In genomic region chr3:16262195-16262594, GRCh38 we compare ENCODE assay signal across 32 cellular contexts.
"Had no signal": no experiment of that assay in that cellular context is flagged by ENCODE, and none has a peak within 500 bp of the region (broad histone marks: within the 10 kb centered on the region; RNA-seq: fewer than 3 reads in every experiment).

No MANE protein-coding gene starts in this region.

- H3K4me3 ChIP-seq: adrenal gland, body of pancreas, breast epithelium, coronary artery, PC-9 had no signal

- H3K9me3 ChIP-seq: adrenal gland, body of pancreas, breast epithelium had no signal

- ATAC-seq: activated CD8-positive, alpha-beta T cell treated with anti-CD3 and anti-CD28 coated beads, Interleukin-2, amount 10 ng/mL, durations not matched to agents 7 days and 5 days; body of pancreas; Right ventricle myocardium inferior; SK-N-SH treated with all-trans-retinoic acid at 6 μM for 48 hours; T-cell had no signal

- DNase-seq: activated CD4-positive, alpha-beta T cell treated with anti-CD3 and anti-CD28 coated beads, Interleukin-2, amount 10 ng/mL, durations not matched to agents 24 days and 14 days; activated CD4-positive, alpha-beta T cell treated with anti-CD3 and anti-CD28 coated beads, Interleukin-2, amount 50 U/mL, for 48 hours; activated CD8-positive, alpha-beta T cell treated with anti-CD3 and anti-CD28 coated beads, Interleukin-2, amount 10 ng/mL, durations not matched to agents 7 days and 5 days; activated gamma-delta T cell; activated naive CD4-positive, alpha-beta T cell treated with Interleukin-2 at 50 U/mL for 16 hours; activated T-cell treated with anti-CD3 and anti-CD28 coated beads, Interleukin-2, amount 50 U/mL, for 24 hours; adrenal gland; body of pancreas; NCI-H1092; NCI-H1417; NCI-H146; NCI-H187 treated with DMSO at 0.1 percent for 48 hours; NCI-H2081 treated with DMSO at 0.1 percent for 48 hours; NCI-H226; NCI-H446 treated with DMSO at 0.1 percent for 48 hours; NCI-H524; NCI-H69; NCI-H82; PC-9; SIG-M5; T-cell; T-helper 2 cell; T-helper 9 cell had no signal

- H3K27ac Mint-ChIP-seq: activated CD4-positive, alpha-beta T cell treated with anti-CD3 and anti-CD28 coated beads, Interleukin-2, amount 10 ng/mL, durations not matched to agents 24 days and 14 days; activated CD8-positive, alpha-beta T cell treated with anti-CD3 and anti-CD28 coated beads, Interleukin-2, amount 10 ng/mL, durations not matched to agents 7 days and 5 days; activated naive CD4-positive, alpha-beta T cell treated with anti-CD3 and anti-CD28 coated beads, Interleukin-2, amount 50 U/mL, for 24 hours; activated T-cell treated with anti-CD3 and anti-CD28 coated beads, Interleukin-2, amount 50 U/mL, for 24 hours; activated T-helper 2 cell treated with anti-CD3 and anti-CD28 coated beads, Interferon-gamma antibody, Interleukin-2, Interleukin-4, amounts not matched to agents 10 μg/mL and 5 μg/mL and 100 μg/mL, durations not matched to agents 14 hours and 24 hours and 36 hours; T-cell had no signal

- H3K9me3 Mint-ChIP-seq: activated CD4-positive, alpha-beta T cell treated with anti-CD3 and anti-CD28 coated beads, Interleukin-2, amount 10 ng/mL, durations not matched to agents 24 days and 14 days; activated naive CD4-positive, alpha-beta T cell treated with anti-CD3 and anti-CD28 coated beads, Interleukin-2, amount 50 U/mL, for 24 hours; activated T-cell treated with anti-CD3 and anti-CD28 coated beads, Interleukin-2, amount 50 U/mL, for 24 hours; activated T-helper 2 cell treated with anti-CD3 and anti-CD28 coated beads, Interferon-gamma antibody, Interleukin-2, Interleukin-4, amounts not matched to agents 10 μg/mL and 5 μg/mL and 100 μg/mL, durations not matched to agents 14 hours and 24 hours and 36 hours; T-cell had no signal

- H3K27me3 Mint-ChIP-seq: activated CD4-positive, alpha-beta T cell treated with anti-CD3 and anti-CD28 coated beads, Interleukin-2, amount 10 ng/mL, durations not matched to agents 24 days and 14 days; activated naive CD4-positive, alpha-beta T cell treated with anti-CD3 and anti-CD28 coated beads, Interleukin-2, amount 50 U/mL, for 24 hours; activated T-cell treated with anti-CD3 and anti-CD28 coated beads, Interleukin-2, amount 50 U/mL, for 24 hours; T-cell had no signal

- FAIRE-seq: astrocyte, RCC 7860 had no signal

- H3K27ac ChIP-seq: adrenal gland, body of pancreas, breast epithelium, coronary artery, PC-9, RWPE1 had no signal

- H3K36me3 ChIP-seq: breast epithelium had no signal

- H2AFZ ChIP-seq: PC-9 had no signal

- H3K27me3 ChIP-seq: adrenal gland, body of pancreas, breast epithelium had no signal

- H3K4me3 Mint-ChIP-seq: activated CD4-positive, alpha-beta T cell treated with anti-CD3 and anti-CD28 coated beads, Interleukin-2, amount 10 ng/mL, durations not matched to agents 24 days and 14 days; activated CD8-positive, alpha-beta T cell treated with anti-CD3 and anti-CD28 coated beads, Interleukin-2, amount 10 ng/mL, durations not matched to agents 7 days and 5 days; activated naive CD4-positive, alpha-beta T cell treated with anti-CD3 and anti-CD28 coated beads, Interleukin-2, amount 50 U/mL, for 24 hours; activated T-cell treated with anti-CD3 and anti-CD28 coated beads, Interleukin-2, amount 50 U/mL, for 24 hours; T-cell had no signal
